1 cellular context compared by ENCODE assay signal in genomic region chr9:92183449-92183848, GRCh38.
TF ChIP-seq lines count a peak whose summit lies in the region.

No MANE protein-coding gene starts in this region.

TF ChIP-seq in IMR-90, 13 proteins besides CTCF, POLR2A, EP300 and RAD21:
- TF ChIP-seq SMC3 (IDR thresholded peaks at IDR 0.05; ENCODE audit: low read depth, low read length) (no peak), CEBPB (IDR thresholded peaks at IDR 0.05; ENCODE audit: low read depth, low read length) (no peak), ELK1 (IDR thresholded peaks at IDR 0.05; ENCODE audit: borderline replicate concordance, low read depth, low read length) (no peak), RCOR1 (IDR thresholded peaks at IDR 0.05; ENCODE audit: insufficient replicate concordance, low read length) (no peak), MAFK (IDR thresholded peaks at IDR 0.05; ENCODE audit: low read depth, low read length) (no peak), USF2 (IDR thresholded peaks at IDR 0.05; ENCODE audit: low read depth, low read length) (no peak), BHLHE40 (IDR thresholded peaks at IDR 0.05; ENCODE audit: low read depth, low read length) (no peak), NFE2L2 (IDR thresholded peaks at IDR 0.05; ENCODE audit: low read depth, low read length) (no peak), MAZ (IDR thresholded peaks at IDR 0.05; ENCODE audit: borderline replicate concordance, low read depth, low read length) (no peak)
